1 cellular context compared by ENCODE assay signal in genomic region chr9:16191691-16192402, GRCh38.
TF ChIP-seq lines count a peak whose summit lies in the region.

No MANE protein-coding gene starts in this region.

TF ChIP-seq in HCT116, 20 proteins besides CTCF, POLR2A, EP300 and RAD21 (continued from another document):
- TF ChIP-seq SRF (IDR thresholded peaks at IDR 0.05; ENCODE audit: low read depth) (no peak), EGR1 (IDR thresholded peaks at IDR 0.05; ENCODE audit: low read depth) (no peak), CEBPB (IDR thresholded peaks at IDR 0.05; ENCODE audit: low read depth) (no peak), ZNF274 (IDR thresholded peaks at IDR 0.05; ENCODE audit: low read depth, low read length) (no peak)
